ENCODE assay signal across 10 cellular contexts in the genomic region with DNA sequence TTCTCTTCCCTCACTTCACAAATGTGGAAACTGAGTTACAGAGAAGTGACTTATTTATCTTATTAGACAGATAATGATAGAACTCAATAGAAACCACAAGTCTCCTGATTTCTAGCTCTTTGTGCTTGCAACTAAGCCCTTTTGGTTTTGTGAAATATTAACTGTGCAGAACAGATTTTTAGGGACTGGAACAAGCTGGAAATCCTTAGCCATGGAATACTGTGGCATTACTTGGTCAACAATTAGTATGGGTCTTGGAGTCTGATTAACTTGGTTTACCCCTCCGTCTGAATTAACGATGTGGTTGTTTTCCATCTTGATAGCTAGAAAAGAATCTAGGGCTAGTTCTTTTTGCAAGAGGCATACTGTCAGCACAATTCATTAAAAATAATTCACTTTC. TPM values are rescaled to one million over a fixed set of nuclear protein-coding genes. Genes with fewer than 3 reads are reported as not detected.
DNase-seq lines count a peak whose midpoint lies in the region; ATAC-seq and TF ChIP-seq lines count a peak whose summit lies in the region.
"Had no signal": no experiment of that assay in that cellular context is flagged by ENCODE, and none has a peak within 500 bp of the region (broad histone marks: within the 10 kb centered on the region; RNA-seq: fewer than 3 reads in every experiment).

No MANE protein-coding gene starts in this region.

- H3K27me3 ChIP-seq in GM23338 (ENCODE audit: insufficient read depth) (peaks cover 69% of the 10 kb centered on the region), skeletal muscle satellite cell (ENCODE audit: control insufficient read depth, insufficient read depth, low read length) (no peaks in the 10 kb centered on the region), neural progenitor cell (peaks cover 97% of the 10 kb centered on the region)

- H3K4me3 ChIP-seq in GM23338 (no peak overlapping the region), fibroblast of the aortic adventitia (ENCODE audit: low read depth, low read length) (peak overlapping the region; percentile 95), skeletal muscle satellite cell (ENCODE audit: low read length) (peak overlapping the region; percentile 98), neural progenitor cell (no peak overlapping the region)

- H3K36me3 ChIP-seq in GM23338 (ENCODE audit: insufficient read depth): no peaks in the 10 kb centered on the region
- no peaks in the 10 kb centered on the region for H3K36me3 ChIP-seq in skeletal muscle satellite cell (ENCODE audit: insufficient read depth, low read length)
- H3K36me3 ChIP-seq in neural progenitor cell: no peaks in the 10 kb centered on the region

- H3K4me2 ChIP-seq in GM23338 (peak overlapping the region; percentile 85; the same call in 1 of the 2 replicates), skeletal muscle satellite cell (ENCODE audit: low read length) (peak overlapping the region; percentile 86), neural progenitor cell (no peak overlapping the region)

- H3F3A ChIP-seq in GM23338 (replicated peaks; ENCODE audit: low read depth) (0 out of 2 replicates have a peak, but pooled peaks cover 2% of the 10 kb centered on the region), neural progenitor cell (ENCODE audit: low read depth) (peaks cover 35% of the 10 kb centered on the region)

- H3K27ac ChIP-seq in GM23338 (ENCODE audit: low read depth) (no peak overlapping the region), neural progenitor cell (no peak overlapping the region)

- H3K4me1 Mint-ChIP-seq in GM23338 (peaks cover 20% of the 10 kb centered on the region; the same call in 2 of the 3 replicates), neural progenitor cell (peaks cover 24% of the 10 kb centered on the region)
- peaks cover 40% of the 10 kb centered on the region for H3K4me1 Mint-ChIP-seq in activated CD8-positive, alpha-beta T cell treated with anti-CD3 and anti-CD28 coated beads, Interleukin-2, amount 10 ng/mL, durations not matched to agents 7 days and 5 days (ENCODE audit: low read depth)

- H3K9ac ChIP-seq in skeletal muscle satellite cell (ENCODE audit: low read depth, low read length) (peak overlapping the region; percentile 100), neural progenitor cell (no peak overlapping the region)

- H3K36me3 Mint-ChIP-seq in GM23338 (ENCODE audit: low read depth) (no peaks in the 10 kb centered on the region), neural progenitor cell (no peaks in the 10 kb centered on the region)
- H3K36me3 Mint-ChIP-seq in activated CD8-positive, alpha-beta T cell treated with anti-CD3 and anti-CD28 coated beads, Interleukin-2, amount 10 ng/mL, durations not matched to agents 7 days and 5 days (ENCODE audit: low read depth): no peaks in the 10 kb centered on the region

- H3K4me1 ChIP-seq in GM23338 (ENCODE audit: insufficient read depth) (peaks cover 21% of the 10 kb centered on the region), skeletal muscle satellite cell (ENCODE audit: control insufficient read depth, insufficient read depth, low read length) (peaks cover 40% of the 10 kb centered on the region), neural progenitor cell (peaks cover 17% of the 10 kb centered on the region)

- ATAC-seq in GM23338: no peak
- ATAC-seq in activated CD8-positive, alpha-beta T cell treated with anti-CD3 and anti-CD28 coated beads, Interleukin-2, amount 10 ng/mL, durations not matched to agents 7 days and 5 days: no peak

- POLR2A ChIA-PET in activated CD8-positive, alpha-beta T cell treated with anti-CD3 and anti-CD28 coated beads, Interleukin-2, amount 10 ng/mL, durations not matched to agents 7 days and 5 days (lab: Charles Lee): interaction anchor here (1.2 to 1.7 kb wide), 2 partner anchors 11 to 149 kb away, joined by 4 to 10 read pairs; no protein-coding TSS in a partner anchor

- H3K79me2 ChIP-seq in GM23338 (replicated peaks; ENCODE audit: insufficient read depth): no peaks in the 10 kb centered on the region
- H3K79me2 ChIP-seq in neural progenitor cell (ENCODE audit: low read depth): no peaks in the 10 kb centered on the region

- no peak overlapping the region; the same call in 2 of the 3 replicates for H3K4me3 Mint-ChIP-seq in GM23338
- H3K4me3 Mint-ChIP-seq in activated CD8-positive, alpha-beta T cell treated with anti-CD3 and anti-CD28 coated beads, Interleukin-2, amount 10 ng/mL, durations not matched to agents 7 days and 5 days: peak overlapping the region; percentile 93
- H3K4me3 Mint-ChIP-seq in neural progenitor cell: no peak overlapping the region

- H4K20me1 ChIP-seq in GM23338 (replicated peaks; ENCODE audit: insufficient read depth) (no peaks in the 10 kb centered on the region), neural progenitor cell (ENCODE audit: low read depth) (peaks cover 4% of the 10 kb centered on the region)

- CTCF ChIA-PET in activated CD8-positive, alpha-beta T cell treated with anti-CD3 and anti-CD28 coated beads, Interleukin-2, amount 10 ng/mL, durations not matched to agents 7 days and 5 days (lab: Charles Lee): interaction anchor here (1.0 to 2.1 kb wide), 3 partner anchors 10 to 187 kb away, joined by 3 to 26 read pairs (median 10); no protein-coding TSS in a partner anchor

- DNase-seq in GM23338 (ENCODE audit: low spot score): no peak
- DNase-seq in activated CD8-positive, alpha-beta T cell treated with anti-CD3 and anti-CD28 coated beads, Interleukin-2, amount 10 ng/mL, durations not matched to agents 7 days and 5 days: no peak
- DNase-seq in fibroblast of the aortic adventitia (ENCODE audit: low read depth): no peak
- no peak for DNase-seq in neural progenitor cell (ENCODE audit: low spot score)
- no peak for DNase-seq in COLO668 (lab: John Stamatoyannopoulos, UW; ENCODE audit: unreplicated experiment)
- no peak for DNase-seq in NCI-H1930 (lab: John Stamatoyannopoulos, UW)
- DNase-seq in NCI-H1417 (lab: John Stamatoyannopoulos, UW): no peak
- DNase-seq: activated CD4-positive, alpha-beta T cell treated with anti-CD3 and anti-CD28 coated beads for 4 hours; NCI-H2107 had no signal

- TF ChIP-seq CTCF in GM23338 (conservative IDR thresholded peaks at IDR 0.05; ENCODE audit: low read depth in 2 of 2) (no peak), fibroblast of the aortic adventitia (IDR thresholded peaks at IDR 0.05; ENCODE audit: insufficient read depth, low read length) (no peak), neural progenitor cell (IDR thresholded peaks at IDR 0.05) (no peak)

- H3K9me2 ChIP-seq in GM23338 (ENCODE audit: insufficient read depth): no peaks in the 10 kb centered on the region

- H3K27me3 Mint-ChIP-seq in GM23338 (ENCODE audit: insufficient read depth, low read depth, poor library complexity): peaks cover 50% of the 10 kb centered on the region
- H3K27me3 Mint-ChIP-seq in activated CD8-positive, alpha-beta T cell treated with anti-CD3 and anti-CD28 coated beads, Interleukin-2, amount 10 ng/mL, durations not matched to agents 7 days and 5 days (ENCODE audit: low read depth): no peaks in the 10 kb centered on the region
- peaks cover 45% of the 10 kb centered on the region for H3K27me3 Mint-ChIP-seq in neural progenitor cell (ENCODE audit: insufficient read depth, low read depth)

- no peak overlapping the region for H2AFZ ChIP-seq in GM23338
- H2AFZ ChIP-seq in neural progenitor cell (replicated peaks): no peak overlapping the region

- no peaks in the 10 kb centered on the region for H3K9me3 ChIP-seq in skeletal muscle satellite cell (replicated peaks; ENCODE audit: low read length)
- H3K9me3 ChIP-seq in neural progenitor cell (ENCODE audit: low read depth): no peaks in the 10 kb centered on the region

- H3K9me3 Mint-ChIP-seq in GM23338 (no peaks in the 10 kb centered on the region; the same call in 2 of the 3 replicates), neural progenitor cell (peaks cover 4% of the 10 kb centered on the region)
- H3K9me3 Mint-ChIP-seq in activated CD8-positive, alpha-beta T cell treated with anti-CD3 and anti-CD28 coated beads, Interleukin-2, amount 10 ng/mL, durations not matched to agents 7 days and 5 days (ENCODE audit: insufficient read depth): no peaks in the 10 kb centered on the region

- no peak overlapping the region for H3K27ac Mint-ChIP-seq in GM23338
- H3K27ac Mint-ChIP-seq in activated CD8-positive, alpha-beta T cell treated with anti-CD3 and anti-CD28 coated beads, Interleukin-2, amount 10 ng/mL, durations not matched to agents 7 days and 5 days: no peak overlapping the region
- H3K27ac Mint-ChIP-seq in neural progenitor cell: no peak overlapping the region

TF ChIP-seq in GM23338, 12 proteins besides CTCF, POLR2A, EP300 and RAD21 (continues in another document):
- no peak for TF ChIP-seq EZH2phosphoT487 (IDR thresholded peaks at IDR 0.05; ENCODE audit: unreplicated experiment)

RNA-seq across cellular contexts. Expression of a gene that starts 0.6 kb away (rescaled TPM):
- 0.82 and 1.5 TPM in 2 replicates for total RNA-seq in GM23338 (2014; rRNA removed; shearing (Covaris generic))
- 0.45 and 0.58 TPM in 2 replicates for polyA plus RNA-seq in GM23338 (2016; fragmentation: Nextera tagmentation; extraction: Ambion mirVana)
- 1 to 10 TPM; 8.8 to 9.6 TPM for total RNA-seq in activated CD8-positive, alpha-beta T cell treated with anti-CD3 and anti-CD28 coated beads, Interleukin-2, amount 10 ng/mL, durations not matched to agents 7 days and 5 days
- total RNA-seq in fibroblast of the aortic adventitia (ENCODE audit: low replicate concordance): 30.4 and 30.8 TPM in 2 replicates
- 33.7 and 34.1 TPM in 2 replicates for total RNA-seq in skeletal muscle satellite cell (2012; rRNA removed)
- 0.12 and 0.41 TPM in 2 replicates for total RNA-seq in neural progenitor cell (ENCODE audit: low replicate concordance)

Comparison
In these comparisons a context has a peak if more than half of its experiments do, and no peak if none do; other contexts are left out.
1. H3K4me3 ChIP-seq: peak in fibroblast of the aortic adventitia (single experiment) and skeletal muscle satellite cell (single experiment); none in GM23338 (single experiment) and neural progenitor cell (single experiment).